ENCODE assay signal across 28 cellular contexts in genomic region chr1:181413195-181413815, GRCh38.
"Had no signal": no experiment of that assay in that cellular context is flagged by ENCODE, and none has a peak within 500 bp of the region (broad histone marks: within the 10 kb centered on the region; RNA-seq: fewer than 3 reads in every experiment).

No MANE protein-coding gene starts in this region.

- H3K27me3 ChIP-seq: brain microvascular endothelial cell had no signal

- DNase-seq: activated CD4-positive, alpha-beta memory T cell treated with anti-CD3 and anti-CD28 coated beads, Interleukin-2, amount 10 ng/mL, durations not matched to agents 7 days and 5 days; activated CD4-positive, alpha-beta T cell treated with anti-CD3 and anti-CD28 coated beads for 1 hour; activated CD4-positive, alpha-beta T cell treated with anti-CD3 and anti-CD28 coated beads for 4 hours; activated CD4-positive, alpha-beta T cell treated with anti-CD3 and anti-CD28 coated beads, Interleukin-2, amount 10 ng/mL, durations not matched to agents 7 days and 5 days; activated CD4-positive, alpha-beta T cell treated with anti-CD3 and anti-CD28 coated beads, Interleukin-2, amount 50 U/mL, for 4 hours; activated CD8-positive, alpha-beta memory T cell treated with anti-CD3 and anti-CD28 coated beads, Interleukin-2, amount 50 U/mL, for 48 hours; activated gamma-delta T cell; activated naive CD4-positive, alpha-beta T cell treated with anti-CD3 and anti-CD28 coated beads, Interleukin-2, amount 50 U/mL, for 16 hours; activated naive CD4-positive, alpha-beta T cell treated with Interleukin-2 at 50 U/mL for 16 hours; activated T-cell treated with anti-CD3 and anti-CD28 coated beads for 4 hours; activated T-cell treated with anti-CD3 and anti-CD28 coated beads, Interleukin-2, amount 50 U/mL, for 24 hours; activated T-cell treated with anti-CD3 and anti-CD28 coated beads, Interleukin-2, amount 50 U/mL, for 72 hours; amniotic stem cell; anterior cingulate cortex; brain microvascular endothelial cell; effector memory CD4-positive, alpha-beta T cell; endodermal cell; foreskin fibroblast; SW 1271; T-cell; T-helper 9 cell had no signal

- FAIRE-seq: astrocyte, bronchial epithelial cell, frontal cortex had no signal

- ATAC-seq: esophagus mucosa, T-cell, WTC11 had no signal

- H3K27ac ChIP-seq: brain microvascular endothelial cell, coronary artery, dorsolateral prefrontal cortex had no signal

- H3K4me3 ChIP-seq: coronary artery, dorsolateral prefrontal cortex had no signal

- H3K36me3 ChIP-seq: brain microvascular endothelial cell had no signal
